Comparison of ENCODE assay signal across 8 cellular contexts in genomic region chr3:185283374-185283935, GRCh38. TPM values are rescaled to one million over a fixed set of nuclear protein-coding genes. Genes with fewer than 3 reads are reported as not detected.
DNase-seq lines count a peak whose midpoint lies in the region; ATAC-seq, FAIRE-seq and TF ChIP-seq lines count a peak whose summit lies in the region.

No MANE protein-coding gene starts in this region.

- H3K27ac ChIP-seq in kidney (ENCODE audit: low read depth in 2 of 2, low read length in 2 of 2) (no peak overlapping the region), tibial artery (peak overlapping the region in 1 of 2 donors; percentile 67)

- no peak for ATAC-seq in activated CD8-positive, alpha-beta memory T cell treated with anti-CD3 and anti-CD28 coated beads, Interleukin-2, amount 10 ng/mL, durations not matched to agents 7 days and 5 days
- no peak for ATAC-seq in activated naive CD4-positive, alpha-beta T cell treated with anti-CD3 and anti-CD28 coated beads, Interleukin-2, amount 50 U/mL, for 72 hours
- ATAC-seq in HG03571 (IDR thresholded peaks at IDR 0.05; ENCODE audit: unreplicated experiment) (no peak), GM19324 (IDR thresholded peaks at IDR 0.05; ENCODE audit: low FRiP score, unreplicated experiment) (no peak)

- no peaks in the 10 kb centered on the region for H3K36me3 ChIP-seq in kidney (ENCODE audit: control insufficient read depth in 1 of 2, insufficient read depth in 2 of 2, low read length in 2 of 2)
- H3K36me3 ChIP-seq in tibial artery = no peaks in the 10 kb centered on the region

- H3K36me3 Mint-ChIP-seq in activated CD8-positive, alpha-beta memory T cell treated with anti-CD3 and anti-CD28 coated beads, Interleukin-2, amount 10 ng/mL, durations not matched to agents 7 days and 5 days = peaks cover 1% of the 10 kb centered on the region
- H3K36me3 Mint-ChIP-seq in activated naive CD4-positive, alpha-beta T cell treated with anti-CD3 and anti-CD28 coated beads, Interleukin-2, amount 50 U/mL, for 72 hours = peaks cover 12 to 22% of the 10 kb centered on the region in 2 donors

- intact Hi-C loops in kidney (cut with DNase I) = no loop called here
- intact Hi-C loops in tibial artery (cut with DNase I; ENCODE audit: low total_unique reads) = no loop called here

- TF ChIP-seq CTCF in kidney (IDR thresholded peaks at IDR 0.05; ENCODE audit: borderline replicate concordance, extremely low read depth, insufficient read depth) (no peak), tibial artery (IDR thresholded peaks at IDR 0.05) (no peak)

- peak overlapping the region; percentile 62 for H3K9ac ChIP-seq in kidney (ENCODE audit: low read length in 2 of 2)

- CTCF ChIA-PET in activated CD8-positive, alpha-beta memory T cell treated with anti-CD3 and anti-CD28 coated beads, Interleukin-2, amount 10 ng/mL, durations not matched to agents 7 days and 5 days (lab: Charles Lee) = no interaction called here

- H3K4me1 Mint-ChIP-seq in activated CD8-positive, alpha-beta memory T cell treated with anti-CD3 and anti-CD28 coated beads, Interleukin-2, amount 10 ng/mL, durations not matched to agents 7 days and 5 days = peaks cover 35% of the 10 kb centered on the region

- peak overlapping the region; percentile 93 for H3K27ac Mint-ChIP-seq in activated CD8-positive, alpha-beta memory T cell treated with anti-CD3 and anti-CD28 coated beads, Interleukin-2, amount 10 ng/mL, durations not matched to agents 7 days and 5 days
- H3K27ac Mint-ChIP-seq in activated naive CD4-positive, alpha-beta T cell treated with anti-CD3 and anti-CD28 coated beads, Interleukin-2, amount 50 U/mL, for 72 hours = peak overlapping the region; percentile 87 to 91

- H3K9me3 ChIP-seq in kidney (ENCODE audit: control insufficient read depth in 1 of 2, low read length in 2 of 2) = no peaks in the 10 kb centered on the region
- H3K9me3 ChIP-seq in tibial artery = no peaks in the 10 kb centered on the region

- H3K9me3 Mint-ChIP-seq in activated CD8-positive, alpha-beta memory T cell treated with anti-CD3 and anti-CD28 coated beads, Interleukin-2, amount 10 ng/mL, durations not matched to agents 7 days and 5 days (ENCODE audit: low read depth) = no peaks in the 10 kb centered on the region
- peaks cover 0 to 12% of the 10 kb centered on the region in 2 donors for H3K9me3 Mint-ChIP-seq in activated naive CD4-positive, alpha-beta T cell treated with anti-CD3 and anti-CD28 coated beads, Interleukin-2, amount 50 U/mL, for 72 hours

- H3K4me3 ChIP-seq in kidney (ENCODE audit: low read length in 2 of 2) (peak overlapping the region; percentile 94 to 99), tibial artery (peak overlapping the region; percentile 71 to 85)

- peak overlapping the region; percentile 94 for H3K4me3 Mint-ChIP-seq in activated CD8-positive, alpha-beta memory T cell treated with anti-CD3 and anti-CD28 coated beads, Interleukin-2, amount 10 ng/mL, durations not matched to agents 7 days and 5 days

- peaks cover 0 to 4% of the 10 kb centered on the region in 2 donors for H3K27me3 ChIP-seq in tibial artery

- peaks cover 6% of the 10 kb centered on the region for H3K27me3 Mint-ChIP-seq in activated CD8-positive, alpha-beta memory T cell treated with anti-CD3 and anti-CD28 coated beads, Interleukin-2, amount 10 ng/mL, durations not matched to agents 7 days and 5 days

- FAIRE-seq in kidney (lab: Jason Lieb, UNC) = no peak

- H3K4me1 ChIP-seq in kidney (ENCODE audit: control insufficient read depth in 1 of 2, insufficient read depth in 1 of 2, low read depth in 1 of 2, low read length in 2 of 2) (peaks cover 5 to 12% of the 10 kb centered on the region in 2 donors), tibial artery (peaks cover 0 to 10% (median 7%) of the 10 kb centered on the region in 4 donors)

- no peak for DNase-seq in activated CD8-positive, alpha-beta memory T cell treated with anti-CD3 and anti-CD28 coated beads, Interleukin-2, amount 10 ng/mL, durations not matched to agents 7 days and 5 days
- no peak for DNase-seq in activated CD8-positive, alpha-beta memory T cell treated with anti-CD3 and anti-CD28 coated beads, Interleukin-2, amount 50 U/mL, for 48 hours
- DNase-seq in activated naive CD4-positive, alpha-beta T cell treated with anti-CD3 and anti-CD28 coated beads, Interleukin-2, amount 50 U/mL, for 72 hours (ENCODE audit: low spot score in 2 of 2) = no peak
- no peak for DNase-seq in kidney
- DNase-seq in tibial artery = no peak
- no peak for DNase-seq in cortex of kidney (lab: John Stamatoyannopoulos, UW)

RNA-seq across cellular contexts. Expression of gene EHHADH, which starts 29.6 kb away (rescaled TPM):
- total RNA-seq in activated CD8-positive, alpha-beta memory T cell treated with anti-CD3 and anti-CD28 coated beads, Interleukin-2, amount 10 ng/mL, durations not matched to agents 7 days and 5 days = 1 to 10 TPM; 3.8 to 4.0 TPM
- total RNA-seq in activated naive CD4-positive, alpha-beta T cell treated with anti-CD3 and anti-CD28 coated beads, Interleukin-2, amount 50 U/mL, for 72 hours = 1 to 10 TPM; 2.3 to 4.2 TPM
- total RNA-seq in kidney = 27.9 TPM
- 60.9 TPM for polyA plus RNA-seq in kidney (ENCODE audit: insufficient read depth, low read depth, low replicate concordance)
